26 cellular contexts compared by ENCODE assay signal in genomic region chr21:39663742-39664492, GRCh38. TPM values are rescaled to one million over a fixed set of nuclear protein-coding genes. Genes with fewer than 3 reads are reported as not detected.
"Had no signal": no experiment of that assay in that cellular context is flagged by ENCODE, and none has a peak within 500 bp of the region (broad histone marks: within the 10 kb centered on the region; RNA-seq: fewer than 3 reads in every experiment).

No MANE protein-coding gene starts in this region.

- H3K4me1 ChIP-seq: adrenal gland, ascending aorta had no signal

- H3K4me2 ChIP-seq: hepatocyte had no signal

- H3K36me3 ChIP-seq: adrenal gland, ascending aorta, brain microvascular endothelial cell, esophagus muscularis mucosa, left ventricle myocardium inferior, sigmoid colon, thoracic aorta, upper lobe of left lung, WERI-Rb-1 had no signal

- FAIRE-seq: frontal cortex had no signal

- H3K4me3 ChIP-seq: adrenal gland, ascending aorta, dorsolateral prefrontal cortex, esophagus muscularis mucosa, hepatocyte, left ventricle myocardium inferior, sigmoid colon, thoracic aorta, upper lobe of left lung had no signal

- H3K27me3 ChIP-seq: adrenal gland, ascending aorta, brain microvascular endothelial cell, dorsolateral prefrontal cortex, esophagus muscularis mucosa, hepatocyte, sigmoid colon, upper lobe of left lung had no signal

- H3K27ac ChIP-seq: adrenal gland, ascending aorta, brain microvascular endothelial cell, dorsolateral prefrontal cortex, esophagus muscularis mucosa, hepatocyte, left ventricle myocardium inferior, sigmoid colon, thoracic aorta, upper lobe of left lung, WERI-Rb-1 had no signal

- ATAC-seq: activated CD8-positive, alpha-beta T cell treated with anti-CD3 and anti-CD28 coated beads, Interleukin-2, amount 10 ng/mL, durations not matched to agents 7 days and 5 days; effector memory CD8-positive, alpha-beta T cell had no signal

- DNase-seq: activated CD4-positive, alpha-beta T cell treated with anti-CD3 and anti-CD28 coated beads for 1 hour; activated CD4-positive, alpha-beta T cell treated with anti-CD3 and anti-CD28 coated beads, Interleukin-2, amount 50 U/mL, for 1 hour; activated CD8-positive, alpha-beta T cell treated with anti-CD3 and anti-CD28 coated beads, Interleukin-2, amount 10 ng/mL, durations not matched to agents 7 days and 5 days; activated T-cell treated with anti-CD3 and anti-CD28 coated beads, Interleukin-2, amount 50 U/mL, for 1 hour; brain microvascular endothelial cell; central memory CD4-positive, alpha-beta T cell; dorsolateral prefrontal cortex; effector memory CD8-positive, alpha-beta T cell; glutamatergic neuron; left ventricle myocardium inferior; mammary epithelial cell; midbrain; nephron progenitor cell; nucleus accumbens; sigmoid colon; stimulated activated CD4-positive, alpha-beta T cell treated with anti-CD3 and anti-CD28 coated beads, Interleukin-2, amount 100 ng/mL, for 48 hours; stimulated activated naive CD4-positive, alpha-beta T cell treated with Interleukin-2 at 50 U/mL for 16 hours; upper lobe of left lung; WERI-Rb-1 had no signal

- H2AFZ ChIP-seq: hepatocyte had no signal

- H3K9me3 ChIP-seq: adrenal gland, ascending aorta, esophagus muscularis mucosa, left ventricle myocardium inferior, sigmoid colon, thoracic aorta, upper lobe of left lung had no signal

RNA-seq across cellular contexts. Expression of gene B3GALT5, which starts 51.2 kb away (rescaled TPM):
- total RNA-seq: activated CD8-positive, alpha-beta T cell treated with anti-CD3 and anti-CD28 coated beads, Interleukin-2, amount 10 ng/mL, durations not matched to agents 7 days and 5 days; ascending aorta; mammary epithelial cell; T-helper 2 cell treated with Interferon-gamma antibody and Interleukin-4, amounts not matched to agents 100 ng/mL and 5 ng/mL, for 36 hours had no signal
- polyA plus RNA-seq: mammary epithelial cell had no signal
